In the genomic region with DNA sequence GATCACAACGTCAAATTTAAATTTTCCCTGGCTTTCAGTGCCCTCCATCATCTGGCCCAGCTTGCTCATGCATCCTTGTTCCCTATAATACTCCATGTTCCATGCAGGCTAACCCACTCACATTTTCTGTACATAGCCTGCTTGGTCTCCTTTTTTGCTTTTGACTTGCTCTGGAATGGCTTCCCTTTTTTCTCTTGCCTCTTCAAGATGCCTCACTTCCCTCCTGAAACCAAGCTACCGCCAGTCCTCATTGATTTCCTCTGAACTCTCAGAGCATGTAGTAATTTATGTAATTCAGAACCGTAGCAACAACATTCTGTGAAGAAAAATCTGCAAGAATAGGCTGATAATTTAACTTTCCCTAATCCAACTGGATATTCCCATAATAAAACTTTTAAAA, we compare ENCODE assay signal across 1 cellular context.
TF ChIP-seq lines count a peak whose summit lies in the region.

No MANE protein-coding gene starts in this region.

TF ChIP-seq in K562, 482 proteins besides CTCF, POLR2A, EP300 and RAD21:
- peak; percentile 51; the same call in 1 of the 2 replicates for TF ChIP-seq SPI1 (IDR thresholded peaks at IDR 0.05; ENCODE audit: borderline replicate concordance, low read depth, low read length)
- TF ChIP-seq, protein P1, sequence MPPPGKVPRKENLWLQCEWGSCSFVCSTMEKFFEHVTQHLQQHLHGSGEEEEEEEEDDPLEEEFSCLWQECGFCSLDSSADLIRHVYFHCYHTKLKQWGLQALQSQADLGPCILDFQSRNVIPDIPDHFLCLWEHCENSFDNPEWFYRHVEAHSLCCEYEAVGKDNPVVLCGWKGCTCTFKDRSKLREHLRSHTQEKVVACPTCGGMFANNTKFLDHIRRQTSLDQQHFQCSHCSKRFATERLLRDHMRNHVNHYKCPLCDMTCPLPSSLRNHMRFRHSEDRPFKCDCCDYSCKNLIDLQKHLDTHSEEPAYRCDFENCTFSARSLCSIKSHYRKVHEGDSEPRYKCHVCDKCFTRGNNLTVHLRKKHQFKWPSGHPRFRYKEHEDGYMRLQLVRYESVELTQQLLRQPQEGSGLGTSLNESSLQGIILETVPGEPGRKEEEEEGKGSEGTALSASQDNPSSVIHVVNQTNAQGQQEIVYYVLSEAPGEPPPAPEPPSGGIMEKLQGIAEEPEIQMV (tag; conservative IDR thresholded peaks at IDR 0.05; ENCODE audit: low read depth), result no peak
- no peak for TF ChIP-seq PTBP1 (IDR thresholded peaks at IDR 0.05; ENCODE audit: low read depth, low read length)
